ENCODE assay signal across 8 cellular contexts in the genomic region with DNA sequence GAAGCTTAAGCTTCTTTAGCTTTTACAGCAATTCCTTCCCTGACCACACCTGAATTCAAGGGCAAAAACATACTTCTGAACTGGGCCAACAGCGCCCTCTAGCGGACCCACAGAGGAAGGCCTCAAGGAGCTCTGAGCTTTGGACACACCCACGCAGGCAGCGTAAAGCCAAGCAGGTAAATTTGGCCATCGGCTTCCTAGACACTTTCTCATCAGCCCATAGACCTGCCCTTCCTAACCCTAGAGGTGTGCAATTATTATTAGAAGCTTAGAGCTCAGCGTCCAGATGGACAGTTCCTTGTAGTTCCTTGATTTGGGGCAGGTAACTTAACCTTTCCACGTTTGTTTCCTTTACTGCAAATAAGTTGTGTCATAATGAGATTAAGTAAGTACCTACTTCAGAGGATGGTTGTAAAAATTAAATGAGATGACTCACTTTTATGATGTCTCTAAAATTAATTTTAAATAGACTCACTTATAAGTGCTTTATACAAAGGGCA. TPM values are rescaled to one million over a fixed set of nuclear protein-coding genes. Genes with fewer than 3 reads are reported as not detected.
DNase-seq lines count a peak whose midpoint lies in the region; ATAC-seq and TF ChIP-seq lines count a peak whose summit lies in the region.

No MANE protein-coding gene starts in this region.

- TF ChIP-seq CTCF in GM12865 (IDR thresholded peaks at IDR 0.05; ENCODE audit: insufficient read depth, low read depth, low read length, missing control alignments), result peak; percentile 90
- peak; percentile 44 to 87 (median 80) for TF ChIP-seq CTCF in spleen (IDR thresholded peaks at IDR 0.05 in 8 of 11, conservative IDR thresholded peaks at IDR 0.05 in 3 of 11)

- H3K36me3 ChIP-seq in spleen, result no peaks in the 10 kb centered on the region

- no peak overlapping the region for H3K4me3 ChIP-seq in GM12865 (ENCODE audit: low read depth, low read length)
- no peak overlapping the region for H3K4me3 ChIP-seq in spleen

- 19 to 25% (median 23%) methylated on average over 7 of the region's 7 CpGs for WGBS in spleen, 5 donors

- intact Hi-C loops in spleen (cut with DNase I; ENCODE audit: low total_unique reads), result no loop called here

- TF ChIP-seq POLR2A in spleen (IDR thresholded peaks at IDR 0.05), result no peak

- H3K9me3 ChIP-seq in spleen, result peaks cover 0 to 13% (median 0%) of the 10 kb centered on the region in 8 donors

- peaks cover 0 to 52% (median 0%) of the 10 kb centered on the region in 7 donors for H3K27me3 ChIP-seq in spleen (replicated peaks in 1 of 7)

- peaks cover 0 to 7% (median 0%) of the 10 kb centered on the region in 6 donors for H3K4me1 ChIP-seq in spleen

- peak; percentile 90 for DNase-seq in GM12865 (ENCODE audit: low read depth)
- peak; percentile 67 for DNase-seq in NCI-H1436 treated with DMSO at 0.1 percent for 48 hours (lab: John Stamatoyannopoulos, UW)
- DNase-seq in T follicular helper cell (ENCODE audit: low read depth), result peak; percentile 54
- DNase-seq in activated naive CD8-positive, alpha-beta T cell treated with anti-CD3 and anti-CD28 coated beads, Interleukin-2, amount 50 U/mL, for 16 hours (ENCODE audit: low read depth, low spot score), result peak; percentile 33
- DNase-seq in hepatic stellate cell (ENCODE audit: low spot score), result peak; percentile 37
- peak; percentile 87 for DNase-seq in spleen

- H3K27ac ChIP-seq in spleen, result no peak overlapping the region

- ATAC-seq in HG02884 (IDR thresholded peaks at IDR 0.05; ENCODE audit: unreplicated experiment), result no peak
- ATAC-seq in HG03139 (IDR thresholded peaks at IDR 0.05; ENCODE audit: unreplicated experiment), result no peak

RNA-seq across cellular contexts. Expression of a gene that starts 25.7 kb away (rescaled TPM):
- 10 to 100 TPM; 18.1 to 24.6 (median 21.5) TPM for total RNA-seq in spleen
- polyA plus RNA-seq in spleen, result 1 to 10 TPM; 4.0 to 6.9 (median 4.2) TPM

Comparison
In these comparisons a context has a peak if more than half of its experiments do, and no peak if none do; other contexts are left out.
1. DNase-seq: peak in every context shown above with its lines; median percentile 90 in GM12865; 87 in spleen; 67 in NCI-H1436 treated with DMSO at 0.1 percent for 48 hours; 54 in T follicular helper cell; 37 in hepatic stellate cell; 33 in activated naive CD8-positive, alpha-beta T cell treated with anti-CD3 and anti-CD28 coated beads, Interleukin-2, amount 50 U/mL, for 16 hours.